Comparison of ENCODE assay signal across 8 cellular contexts in genomic region chr1:26305667-26306289, GRCh38. TPM values are rescaled to one million over a fixed set of nuclear protein-coding genes. Genes with fewer than 3 reads are reported as not detected.
A peak's percentile ranks its signal among the peaks of the same experiment; 100 is the strongest.
DNase-seq lines count a peak whose midpoint lies in the region; ATAC-seq and TF ChIP-seq lines count a peak whose summit lies in the region.

No MANE protein-coding gene starts in this region.

- H3K4me3 ChIP-seq in ACC112 (ENCODE audit: low read depth, low read length) (peak overlapping the region; percentile 99), H7 (ENCODE audit: insufficient read depth, low read depth, low read length) (peak overlapping the region; percentile 57), SK-N-MC (peak overlapping the region; percentile 89), fibroblast of the aortic adventitia (ENCODE audit: low read depth, low read length) (peak overlapping the region; percentile 89), skin epidermis (peak overlapping the region; percentile 51 to 96 (median 73))

- H3K27me3 ChIP-seq in ACC112 (ENCODE audit: insufficient read depth, low read length) (no peaks in the 10 kb centered on the region), H7 (ENCODE audit: control insufficient read depth, insufficient read depth, low read length) (no peaks in the 10 kb centered on the region)

- no peak for DNase-seq in H7
- no peak for DNase-seq in SK-N-MC (ENCODE audit: low read depth, low spot score)
- no peak for DNase-seq in fibroblast of the aortic adventitia (ENCODE audit: low read depth)
- DNase-seq in NCI-H1092 (lab: John Stamatoyannopoulos, UW), result no peak
- no peak for DNase-seq in islet precursor cell

- peak overlapping the region; percentile 77 for H3K9ac ChIP-seq in SK-N-MC (ENCODE audit: insufficient read length)

- no peak for TF ChIP-seq CTCF in fibroblast of the aortic adventitia (IDR thresholded peaks at IDR 0.05; ENCODE audit: insufficient read depth, low read length)

- peak overlapping the region; percentile 67; the same call in 1 of the 2 replicates for H3K27ac ChIP-seq in ACC112 (ENCODE audit: low read depth, low read length)
- H3K27ac ChIP-seq in SK-N-MC, result no peak overlapping the region
- peak overlapping the region in 20 of 21 experiments; percentile 23 to 86 (median 70) for H3K27ac ChIP-seq in skin epidermis

- H3K4me1 ChIP-seq in ACC112 (ENCODE audit: control insufficient read depth, insufficient read depth, low read length, unreplicated experiment), result peaks cover 36% of the 10 kb centered on the region

- no peaks in the 10 kb centered on the region for H3K9me3 ChIP-seq in SK-N-MC (ENCODE audit: low read depth, low read length)

- ATAC-seq in HG02885 (IDR thresholded peaks at IDR 0.05; ENCODE audit: poor library complexity, unreplicated experiment), result no peak

- peaks cover 16% of the 10 kb centered on the region for H3K79me2 ChIP-seq in ACC112 (ENCODE audit: control insufficient read depth, insufficient read depth, low read length, unreplicated experiment)

- H3K36me3 ChIP-seq in ACC112 (ENCODE audit: insufficient read depth, low read length) (no peaks in the 10 kb centered on the region), H7 (replicated peaks; ENCODE audit: control insufficient read depth, insufficient read depth, low read length) (no peaks in the 10 kb centered on the region), SK-N-MC (ENCODE audit: insufficient read depth, low read length) (no peaks in the 10 kb centered on the region)

- H2AFZ ChIP-seq in ACC112 (ENCODE audit: low read length, unreplicated experiment), result peak overlapping the region; percentile 99

RNA-seq across cellular contexts. Expression of gene UBXN11, which starts 0.7 kb away (rescaled TPM):
- total RNA-seq in H7 (2014; rRNA removed; shearing (Covaris generic)), result 13.4 and 14.6 TPM in 2 replicates
- total RNA-seq in fibroblast of the aortic adventitia (ENCODE audit: low replicate concordance), result 5.2 and 8.9 TPM in 2 replicates

RNA-seq across cellular contexts. Expression of gene CD52, which starts 12.0 kb away (rescaled TPM):
- total RNA-seq in H7 (2014; rRNA removed; shearing (Covaris generic)), result 5.1 and 8.3 TPM in 2 replicates
- not detected in 2 replicates for total RNA-seq in fibroblast of the aortic adventitia (ENCODE audit: low replicate concordance)

RNA-seq across cellular contexts. Expression of gene SH3BGRL3, which starts 25.9 kb away (rescaled TPM):
- total RNA-seq in H7 (2014; rRNA removed; shearing (Covaris generic)), result 40.8 and 56.7 TPM in 2 replicates
- total RNA-seq in fibroblast of the aortic adventitia (ENCODE audit: low replicate concordance), result 18.1 and 114 TPM in 2 replicates

RNA-seq across cellular contexts. Expression of gene CRYBG2, which starts 48.2 kb away (rescaled TPM):
- 7.9 and 8.7 TPM in 2 replicates for total RNA-seq in H7 (2014; rRNA removed; shearing (Covaris generic))
- not detected in 2 replicates for total RNA-seq in fibroblast of the aortic adventitia (ENCODE audit: low replicate concordance)
